ENCODE assay signal across 8 cellular contexts in the genomic region with DNA sequence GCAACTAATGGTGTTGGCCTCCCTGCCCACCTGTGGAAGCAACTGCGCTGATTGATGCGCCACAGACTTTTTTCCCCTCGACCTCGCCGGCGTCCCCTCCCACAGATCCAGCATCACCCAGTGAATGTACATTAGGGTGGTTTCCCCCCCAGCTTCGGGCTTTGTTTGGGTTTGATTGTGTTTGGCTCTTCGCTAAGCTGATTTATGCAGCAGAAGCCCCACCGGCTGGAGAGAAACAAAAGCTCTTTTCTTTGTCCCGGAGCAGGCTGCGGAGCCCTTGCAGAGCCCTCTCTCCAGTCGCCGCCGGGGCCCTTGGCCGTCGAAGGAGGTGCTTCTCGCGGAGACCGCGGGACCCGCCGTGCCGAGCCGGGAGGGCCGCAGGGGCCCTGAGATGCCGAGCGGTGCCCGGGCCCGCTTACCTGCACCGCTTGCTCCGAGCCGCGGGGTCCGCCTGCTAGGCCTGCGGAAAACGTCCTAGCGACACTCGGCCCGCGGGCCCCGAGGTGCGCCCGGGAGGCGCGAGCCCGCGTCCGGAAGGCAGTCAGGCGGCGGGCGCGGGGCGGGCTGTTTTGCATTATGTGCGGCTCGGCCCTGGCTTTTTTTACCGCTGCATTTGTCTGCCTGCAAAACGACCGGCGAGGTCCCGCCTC. TPM values are rescaled to one million over a fixed set of nuclear protein-coding genes. Genes with fewer than 3 reads are reported as not detected.
DNase-seq lines count a peak whose midpoint lies in the region; ATAC-seq and TF ChIP-seq lines count a peak whose summit lies in the region.

No MANE protein-coding gene starts in this region.

- intact Hi-C loops in colonic mucosa (cut with DNase I): no loop called here
- intact Hi-C loops in right lobe of liver (cut with DNase I): no loop called here

- no peak overlapping the region for H3K27ac ChIP-seq in CD8-positive, alpha-beta memory T cell (ENCODE audit: low read depth, low read length)
- peak overlapping the region; percentile 93 for H3K27ac ChIP-seq in colonic mucosa
- H3K27ac ChIP-seq in right lobe of liver: no peak overlapping the region

- 1% methylated on average over 19 of the region's 60 CpGs for WGBS in right lobe of liver (ENCODE audit: insufficient coverage, low coverage, low lambda C conversion rate, missing lambda C conversion rate)

- H3K4me1 ChIP-seq in CD8-positive, alpha-beta memory T cell (ENCODE audit: insufficient read depth, low read length): no peaks in the 10 kb centered on the region
- H3K4me1 ChIP-seq in colonic mucosa (no peaks in the 10 kb centered on the region), right lobe of liver (peaks cover 0 to 25% (median 2%) of the 10 kb centered on the region in 4 donors)

- peak; percentile 14 for ATAC-seq in HG03342 (IDR thresholded peaks at IDR 0.05; ENCODE audit: unreplicated experiment)
- ATAC-seq in right lobe of liver: peak in 3 of 4 donors; percentile 13 to 21 (median 13)
- peak; percentile 29 for ATAC-seq in stimulated activated effector memory CD8-positive, alpha-beta T cell treated with anti-CD3 and anti-CD28 coated beads, Interleukin-12 subunit alpha, Interleukin-12 subunit beta, amount 100 ng/mL, for 72 hours

- H3K9me3 Mint-ChIP-seq in CD8-positive, alpha-beta memory T cell: peaks cover 0 to 3% (median under 1%) of the 10 kb centered on the region in 5 donors
- H3K9me3 Mint-ChIP-seq in stimulated activated effector memory CD8-positive, alpha-beta T cell treated with anti-CD3 and anti-CD28 coated beads, Interleukin-12 subunit alpha, Interleukin-12 subunit beta, amount 100 ng/mL, for 72 hours: no peaks in the 10 kb centered on the region

- POLR2A ChIA-PET in CD8-positive, alpha-beta memory T cell (lab: Charles Lee): no interaction called here

- H3K4me1 Mint-ChIP-seq in CD8-positive, alpha-beta memory T cell: peaks cover 13 to 24% (median 21%) of the 10 kb centered on the region in 3 donors
- peaks cover 17% of the 10 kb centered on the region for H3K4me1 Mint-ChIP-seq in stimulated activated effector memory CD8-positive, alpha-beta T cell treated with anti-CD3 and anti-CD28 coated beads, Interleukin-12 subunit alpha, Interleukin-12 subunit beta, amount 100 ng/mL, for 72 hours

- TF ChIP-seq CTCF in colonic mucosa (IDR thresholded peaks at IDR 0.05): no peak
- no peak for TF ChIP-seq CTCF in right lobe of liver (IDR thresholded peaks at IDR 0.05)

- no peaks in the 10 kb centered on the region for H3K27me3 ChIP-seq in CD8-positive, alpha-beta memory T cell (ENCODE audit: insufficient read depth, low read length, poor library complexity, severe bottlenecking)
- peaks cover 4% of the 10 kb centered on the region for H3K27me3 ChIP-seq in colonic mucosa
- peaks cover 0 to 17% of the 10 kb centered on the region in 2 donors for H3K27me3 ChIP-seq in right lobe of liver

- peak in 1 of 5 donors; percentile 11 for DNase-seq in CD8-positive, alpha-beta memory T cell
- DNase-seq in GM19240 (ENCODE audit: insufficient read length, low spot score): peak; percentile 2
- peak; percentile 62 for DNase-seq in SK-N-DZ (ENCODE audit: low spot score)
- peak; percentile 61 for DNase-seq in colonic mucosa
- DNase-seq in right lobe of liver: peak in 2 of 3 donors; percentile 37 to 58
- peak; percentile 6 to 57 for DNase-seq in stimulated activated effector memory CD8-positive, alpha-beta T cell treated with anti-CD3 and anti-CD28 coated beads, Interleukin-12 subunit alpha, Interleukin-12 subunit beta, amount 100 ng/mL, for 72 hours (ENCODE audit: low spot score in 2 of 2)
- no peak for DNase-seq in RKO (ENCODE audit: low spot score)

- H3K9me3 ChIP-seq in CD8-positive, alpha-beta memory T cell (ENCODE audit: low read length): no peaks in the 10 kb centered on the region
- no peaks in the 10 kb centered on the region for H3K9me3 ChIP-seq in colonic mucosa
- H3K9me3 ChIP-seq in right lobe of liver: no peaks in the 10 kb centered on the region

- H3K4me3 ChIP-seq in CD8-positive, alpha-beta memory T cell (ENCODE audit: low read length): peak overlapping the region; percentile 8
- H3K4me3 ChIP-seq in colonic mucosa (peak overlapping the region; percentile 69), right lobe of liver (peak overlapping the region; percentile 42 to 50 (median 48))

- CTCF ChIA-PET in CD8-positive, alpha-beta memory T cell (lab: Charles Lee): interaction anchor here (1.2 kb wide), 1 partner anchor 618 kb away, joined by 3 read pairs; no protein-coding TSS in a partner anchor

- peak overlapping the region in 1 of 8 donors; percentile 53 for H3K27ac Mint-ChIP-seq in CD8-positive, alpha-beta memory T cell
- H3K27ac Mint-ChIP-seq in stimulated activated effector memory CD8-positive, alpha-beta T cell treated with anti-CD3 and anti-CD28 coated beads, Interleukin-12 subunit alpha, Interleukin-12 subunit beta, amount 100 ng/mL, for 72 hours: no peak overlapping the region

- H3K36me3 Mint-ChIP-seq in CD8-positive, alpha-beta memory T cell: peaks cover 0 to 3% (median 0%) of the 10 kb centered on the region in 3 donors
- H3K36me3 Mint-ChIP-seq in stimulated activated effector memory CD8-positive, alpha-beta T cell treated with anti-CD3 and anti-CD28 coated beads, Interleukin-12 subunit alpha, Interleukin-12 subunit beta, amount 100 ng/mL, for 72 hours: no peaks in the 10 kb centered on the region

- peak overlapping the region; percentile 90 to 96 for H3K9ac ChIP-seq in colonic mucosa (ENCODE audit: low read depth in 2 of 2, low read length in 2 of 2)

- H3K36me3 ChIP-seq in CD8-positive, alpha-beta memory T cell (ENCODE audit: insufficient read depth, low read length): no peaks in the 10 kb centered on the region
- H3K36me3 ChIP-seq in colonic mucosa (no peaks in the 10 kb centered on the region), right lobe of liver (no peaks in the 10 kb centered on the region)

- no peak for TF ChIP-seq POLR2A in right lobe of liver (IDR thresholded peaks at IDR 0.05)

- peak overlapping the region; percentile 66 to 94 (median 82) for H3K4me3 Mint-ChIP-seq in CD8-positive, alpha-beta memory T cell
- peak overlapping the region; percentile 81 for H3K4me3 Mint-ChIP-seq in stimulated activated effector memory CD8-positive, alpha-beta T cell treated with anti-CD3 and anti-CD28 coated beads, Interleukin-12 subunit alpha, Interleukin-12 subunit beta, amount 100 ng/mL, for 72 hours

- H3K27me3 Mint-ChIP-seq in CD8-positive, alpha-beta memory T cell: peaks cover 22 to 45% of the 10 kb centered on the region in 2 donors

RNA-seq across cellular contexts. Expression of gene ITGB8, which starts 0.7 kb away (rescaled TPM):
- under 1 TPM; 0.11 to 0.27 TPM for total RNA-seq in CD8-positive, alpha-beta memory T cell
- not detected for polyA plus RNA-seq in CD8-positive, alpha-beta memory T cell
- 3.1 and 3.3 TPM in 2 replicates for polyA plus RNA-seq in SK-N-DZ (2014; cell fraction: cytosol; rRNA removed)
- 6.5 and 7.6 TPM in 2 replicates for polyA plus RNA-seq in SK-N-DZ (2014; cell fraction: nucleus; rRNA removed)
- total RNA-seq in colonic mucosa (1 to 10 TPM; 7.3 to 8.1 TPM), right lobe of liver (under 1 TPM; 0.43 to 0.70 (median 0.56) TPM)

Comparison
In these comparisons a context has a peak if more than half of its experiments do, and no peak if none do; other contexts are left out.
1. H3K4me3 ChIP-seq: peak in every context shown above with its lines; median percentile 69 in colonic mucosa; 48 in right lobe of liver; 8 in CD8-positive, alpha-beta memory T cell.
2. RNA of gene ITGB8, which starts 0.7 kb away (total RNA-seq): 7.3 to 8.1 TPM in colonic mucosa; 0.43 to 0.70 TPM in right lobe of liver and 0.11 to 0.27 TPM in CD8-positive, alpha-beta memory T cell; every median in the first group is over 4 times any median in the second.
3. Peak in every context shown above with its lines, with median percentiles within 50 percentile points of each other: ATAC-seq.